ENCODE assay signal across 10 cellular contexts in genomic region chr15:60551781-60552161, GRCh38.
A peak's percentile ranks its signal among the peaks of the same experiment; 100 is the strongest.
DNase-seq lines count a peak whose midpoint lies in the region; ATAC-seq, FAIRE-seq and TF ChIP-seq lines count a peak whose summit lies in the region.
"Had no signal": no experiment of that assay in that cellular context is flagged by ENCODE, and none has a peak within 500 bp of the region (broad histone marks: within the 10 kb centered on the region; RNA-seq: fewer than 3 reads in every experiment).

No MANE protein-coding gene starts in this region.

- no peaks in the 10 kb centered on the region for H3K27me3 ChIP-seq in keratinocyte (ENCODE audit: control insufficient read depth, extremely low read depth, insufficient read depth, low read length)
- H3K27me3 ChIP-seq: stomach had no signal

- no peak overlapping the region for H3K9ac ChIP-seq in keratinocyte (ENCODE audit: control insufficient read depth, extremely low read depth, insufficient read depth, low read length)

- FAIRE-seq in D721Med (lab: Jason Lieb, UNC): no peak
- FAIRE-seq in keratinocyte (lab: Jason Lieb, UNC): no peak

- peaks cover 84% of the 10 kb centered on the region for H3K4me1 Mint-ChIP-seq in T-helper 17 cell

- H3K36me3 ChIP-seq in keratinocyte (ENCODE audit: control insufficient read depth in 2 of 2, extremely low read depth in 1 of 2, insufficient read depth in 2 of 2, low read length in 2 of 2): peaks cover 0 to 1% of the 10 kb centered on the region in 2 experiments
- H3K36me3 ChIP-seq: stomach had no signal

- H3K9me3 ChIP-seq in T-helper 17 cell (ENCODE audit: control insufficient read depth, low read length, poor library complexity, severe bottlenecking) (peaks cover 2% of the 10 kb centered on the region), keratinocyte (ENCODE audit: control insufficient read depth, low read depth, low read length) (no peaks in the 10 kb centered on the region)
- H3K9me3 ChIP-seq: stomach had no signal

- no peak overlapping the region for H3K4me2 ChIP-seq in keratinocyte (ENCODE audit: control insufficient read depth, extremely low read depth, insufficient read depth, low read depth, low read length)

- no peak overlapping the region for H3K27ac ChIP-seq in keratinocyte (ENCODE audit: control insufficient read depth, insufficient read depth, low read length)

- intact Hi-C loops in cardiac septum (cut with DNase I): no loop called here

- peak overlapping the region; percentile 86 for H3K4me3 Mint-ChIP-seq in T-helper 17 cell

- peak; percentile 26 for ATAC-seq in GM19452 (IDR thresholded peaks at IDR 0.05; ENCODE audit: unreplicated experiment)
- ATAC-seq in T-helper 17 cell: peak; percentile 35
- ATAC-seq in GM19324 (IDR thresholded peaks at IDR 0.05; ENCODE audit: low FRiP score, unreplicated experiment): no peak

- no peaks in the 10 kb centered on the region for H3K4me1 ChIP-seq in keratinocyte (ENCODE audit: control insufficient read depth, extremely low read depth, insufficient read depth, low read length)

- no peaks in the 10 kb centered on the region for H3K27me3 Mint-ChIP-seq in T-helper 17 cell

- DNase-seq in D721Med (ENCODE audit: insufficient read length, low spot score) (no peak), T-helper 17 cell (no peak), keratinocyte (ENCODE audit: low read depth, low spot score) (no peak), cardiac septum (ENCODE audit: low spot score) (no peak), NOMO-1 (lab: John Stamatoyannopoulos, UW; ENCODE audit: unreplicated experiment in 2 of 2) (no peak)
- DNase-seq: hippocampal formation, NCI-H226, stomach had no signal

- H2AFZ ChIP-seq in keratinocyte (ENCODE audit: control insufficient read depth, low read length): no peak overlapping the region

- peak overlapping the region; percentile 98 for H3K27ac Mint-ChIP-seq in T-helper 17 cell

- peaks cover 8% of the 10 kb centered on the region for H3K36me3 Mint-ChIP-seq in T-helper 17 cell (ENCODE audit: low read depth)

- dilution Hi-C loops in keratinocyte (cut with MboI; ENCODE audit: extremely low pct_ligation_motif_present, low sequenced_read_pairs): no loop called here

- TF ChIP-seq CTCF in D721Med (IDR thresholded peaks at IDR 0.05; ENCODE audit: insufficient read depth, missing control alignments): peak; percentile 10
- TF ChIP-seq CTCF in keratinocyte (optimal IDR thresholded peaks at IDR 0.05 in 1 of 3, IDR thresholded peaks at IDR 0.05 in 1 of 3, conservative IDR thresholded peaks at IDR 0.05 in 1 of 3; ENCODE audit: extremely low read depth in 1 of 3, insufficient read depth in 2 of 3, low read length in 3 of 3): peak; percentile 15 to 73 (median 40)

- no peak overlapping the region for H3K4me3 ChIP-seq in keratinocyte (ENCODE audit: control insufficient read depth in 2 of 3, extremely low read depth in 1 of 3, insufficient read depth in 2 of 3, low read depth in 1 of 3, low read length in 3 of 3)
- H3K4me3 ChIP-seq: stomach had no signal

- H4K20me1 ChIP-seq in keratinocyte (ENCODE audit: control insufficient read depth, extremely low read depth, insufficient read depth, low read length): no peaks in the 10 kb centered on the region

- no peaks in the 10 kb centered on the region for H3K79me2 ChIP-seq in keratinocyte (ENCODE audit: control insufficient read depth, insufficient read depth, low read length)

- no peaks in the 10 kb centered on the region for H3K9me1 ChIP-seq in keratinocyte (ENCODE audit: control insufficient read depth, extremely low read depth, insufficient read depth, low read length)
